Comparison of ENCODE assay signal across 1 cellular context in the genomic region with DNA sequence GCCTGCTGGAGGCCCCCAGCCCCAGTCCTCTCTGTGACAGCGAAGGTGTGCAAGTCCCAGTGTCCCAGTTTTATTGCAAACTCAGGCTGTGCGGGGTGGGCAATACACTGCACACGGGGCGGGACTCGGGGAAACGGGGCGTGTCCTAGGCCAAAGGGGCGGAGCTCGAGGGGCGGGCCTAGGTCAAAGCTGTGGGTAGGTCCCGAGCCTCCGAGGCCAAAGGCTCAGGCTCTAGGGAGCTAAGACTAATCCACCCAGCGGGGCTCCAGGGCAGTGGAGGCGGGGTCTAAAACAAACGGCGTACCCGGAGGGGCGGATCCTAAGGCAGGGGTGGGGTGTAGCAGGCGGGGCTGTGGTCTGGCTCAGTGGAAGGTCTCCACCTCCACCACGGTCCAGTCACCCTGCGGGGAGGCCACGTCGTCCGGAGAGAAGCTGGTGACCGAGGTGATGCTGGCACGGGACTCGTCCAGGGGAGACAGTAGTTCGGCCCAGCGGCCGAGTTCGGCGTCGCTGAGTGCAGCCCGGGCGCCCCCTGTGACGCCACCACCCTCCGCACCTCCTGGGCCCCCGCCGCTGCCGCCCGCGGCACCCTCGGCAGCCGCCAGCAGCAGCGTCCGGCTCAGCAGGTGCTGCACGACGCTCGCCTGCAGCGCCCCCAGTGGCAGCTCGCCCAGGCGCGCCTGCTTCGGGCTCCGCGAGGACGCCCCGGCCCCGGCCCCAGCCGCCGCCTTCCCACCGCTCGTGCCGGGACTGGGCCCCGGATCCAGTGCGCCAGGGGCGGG.
TF ChIP-seq lines count a peak whose summit lies in the region.

No MANE protein-coding gene starts in this region.

TF ChIP-seq in K562, 482 proteins besides CTCF, POLR2A, EP300 and RAD21 (continued from another document and continues in another):
- TF ChIP-seq, protein P1, sequence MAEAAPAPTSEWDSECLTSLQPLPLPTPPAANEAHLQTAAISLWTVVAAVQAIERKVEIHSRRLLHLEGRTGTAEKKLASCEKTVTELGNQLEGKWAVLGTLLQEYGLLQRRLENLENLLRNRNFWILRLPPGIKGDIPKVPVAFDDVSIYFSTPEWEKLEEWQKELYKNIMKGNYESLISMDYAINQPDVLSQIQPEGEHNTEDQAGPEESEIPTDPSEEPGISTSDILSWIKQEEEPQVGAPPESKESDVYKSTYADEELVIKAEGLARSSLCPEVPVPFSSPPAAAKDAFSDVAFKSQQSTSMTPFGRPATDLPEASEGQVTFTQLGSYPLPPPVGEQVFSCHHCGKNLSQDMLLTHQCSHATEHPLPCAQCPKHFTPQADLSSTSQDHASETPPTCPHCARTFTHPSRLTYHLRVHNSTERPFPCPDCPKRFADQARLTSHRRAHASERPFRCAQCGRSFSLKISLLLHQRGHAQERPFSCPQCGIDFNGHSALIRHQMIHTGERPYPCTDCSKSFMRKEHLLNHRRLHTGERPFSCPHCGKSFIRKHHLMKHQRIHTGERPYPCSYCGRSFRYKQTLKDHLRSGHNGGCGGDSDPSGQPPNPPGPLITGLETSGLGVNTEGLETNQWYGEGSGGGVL (CRISPR knock-in tag; IDR thresholded peaks at IDR 0.05) = no peak
- TF ChIP-seq ZNF436 (CRISPR knock-in tag; IDR thresholded peaks at IDR 0.05) (no peak), NKRF (IDR thresholded peaks at IDR 0.05; ENCODE audit: borderline replicate concordance) (no peak), SAFB2 (IDR thresholded peaks at IDR 0.05; ENCODE audit: borderline replicate concordance, low read depth, low read length, severe bottlenecking) (no peak), ATF3 (IDR thresholded peaks at IDR 0.05) (no peak), ATF3 (CRISPR knock-in tag; conservative IDR thresholded peaks at IDR 0.05) (0 out of 2 replicates have a peak, but pooled peaks have one; percentile 31), SFPQ (IDR thresholded peaks at IDR 0.05; ENCODE audit: low read depth, low read length) (no peak), FOXP1 (CRISPR knock-in tag; IDR thresholded peaks at IDR 0.05) (no peak), RFX7 (CRISPR knock-in tag; IDR thresholded peaks at IDR 0.05) (no peak), CSDE1 (IDR thresholded peaks at IDR 0.05) (no peak), SOX6 (IDR thresholded peaks at IDR 0.05) (no peak; the same call in 1 of the 2 replicates), RUNX1 (IDR thresholded peaks at IDR 0.05; ENCODE audit: low read depth) (no peak), SMARCE1 (IDR thresholded peaks at IDR 0.05) (no peak), SMAD4 (CRISPR knock-in tag; conservative IDR thresholded peaks at IDR 0.05) (peak; percentile 67; the same call in 1 of the 2 replicates), ZNF347 (CRISPR knock-in tag; IDR thresholded peaks at IDR 0.05; ENCODE audit: low read depth) (no peak), RCOR1 (IDR thresholded peaks at IDR 0.05; ENCODE audit: borderline replicate concordance in 1 of 2, low read depth in 2 of 2, low read length in 2 of 2) (0 out of 4 replicates have a peak, but pooled peaks of 1 of the 2 experiments have one; percentile 19), ZNF764 (CRISPR knock-in tag; IDR thresholded peaks at IDR 0.05; ENCODE audit: low read depth) (no peak), ZC3H8 (IDR thresholded peaks at IDR 0.05) (no peak), ZFX (CRISPR knock-in tag; IDR thresholded peaks at IDR 0.05) (peak; percentile 72), BRF1 (IDR thresholded peaks at IDR 0.05; ENCODE audit: borderline replicate concordance, extremely low read depth, insufficient read length) (no peak), ZNF175 (CRISPR knock-in tag; IDR thresholded peaks at IDR 0.05; ENCODE audit: low read depth) (no peak), SIN3B (IDR thresholded peaks at IDR 0.05; ENCODE audit: low read depth) (peak; percentile 77; the same call in 1 of the 2 replicates), ZNF561 (CRISPR knock-in tag; conservative IDR thresholded peaks at IDR 0.05) (no peak), BMI1 (IDR thresholded peaks at IDR 0.05; ENCODE audit: low read length) (no peak), HEY1 (CRISPR knock-in tag; IDR thresholded peaks at IDR 0.05; ENCODE audit: borderline replicate concordance) (no peak), NCOA1 (IDR thresholded peaks at IDR 0.05; ENCODE audit: low read depth) (no peak), WHSC1 (IDR thresholded peaks at IDR 0.05; ENCODE audit: low read length) (no peak), PPARD (CRISPR knock-in tag; IDR thresholded peaks at IDR 0.05) (no peak), FOXK1 (CRISPR knock-in tag; IDR thresholded peaks at IDR 0.05; ENCODE audit: borderline replicate concordance) (no peak), STAT5A (IDR thresholded peaks at IDR 0.05; ENCODE audit: borderline replicate concordance, low read length) (no peak), ATF6 (CRISPR knock-in tag; IDR thresholded peaks at IDR 0.05) (no peak), SIN3A (IDR thresholded peaks at IDR 0.05; ENCODE audit: borderline replicate concordance in 2 of 2, control insufficient read depth in 1 of 2, low read depth in 2 of 2, low read length in 2 of 2) (peak; percentile 17 to 69; a peak in 2 of 4 replicates), ZNF277 (CRISPR knock-in tag; IDR thresholded peaks at IDR 0.05; ENCODE audit: borderline replicate concordance) (no peak), GABPB2 (CRISPR knock-in tag; conservative IDR thresholded peaks at IDR 0.05) (no peak), TFE3 (CRISPR knock-in tag; IDR thresholded peaks at IDR 0.05) (no peak)
- TF ChIP-seq, protein P2, sequence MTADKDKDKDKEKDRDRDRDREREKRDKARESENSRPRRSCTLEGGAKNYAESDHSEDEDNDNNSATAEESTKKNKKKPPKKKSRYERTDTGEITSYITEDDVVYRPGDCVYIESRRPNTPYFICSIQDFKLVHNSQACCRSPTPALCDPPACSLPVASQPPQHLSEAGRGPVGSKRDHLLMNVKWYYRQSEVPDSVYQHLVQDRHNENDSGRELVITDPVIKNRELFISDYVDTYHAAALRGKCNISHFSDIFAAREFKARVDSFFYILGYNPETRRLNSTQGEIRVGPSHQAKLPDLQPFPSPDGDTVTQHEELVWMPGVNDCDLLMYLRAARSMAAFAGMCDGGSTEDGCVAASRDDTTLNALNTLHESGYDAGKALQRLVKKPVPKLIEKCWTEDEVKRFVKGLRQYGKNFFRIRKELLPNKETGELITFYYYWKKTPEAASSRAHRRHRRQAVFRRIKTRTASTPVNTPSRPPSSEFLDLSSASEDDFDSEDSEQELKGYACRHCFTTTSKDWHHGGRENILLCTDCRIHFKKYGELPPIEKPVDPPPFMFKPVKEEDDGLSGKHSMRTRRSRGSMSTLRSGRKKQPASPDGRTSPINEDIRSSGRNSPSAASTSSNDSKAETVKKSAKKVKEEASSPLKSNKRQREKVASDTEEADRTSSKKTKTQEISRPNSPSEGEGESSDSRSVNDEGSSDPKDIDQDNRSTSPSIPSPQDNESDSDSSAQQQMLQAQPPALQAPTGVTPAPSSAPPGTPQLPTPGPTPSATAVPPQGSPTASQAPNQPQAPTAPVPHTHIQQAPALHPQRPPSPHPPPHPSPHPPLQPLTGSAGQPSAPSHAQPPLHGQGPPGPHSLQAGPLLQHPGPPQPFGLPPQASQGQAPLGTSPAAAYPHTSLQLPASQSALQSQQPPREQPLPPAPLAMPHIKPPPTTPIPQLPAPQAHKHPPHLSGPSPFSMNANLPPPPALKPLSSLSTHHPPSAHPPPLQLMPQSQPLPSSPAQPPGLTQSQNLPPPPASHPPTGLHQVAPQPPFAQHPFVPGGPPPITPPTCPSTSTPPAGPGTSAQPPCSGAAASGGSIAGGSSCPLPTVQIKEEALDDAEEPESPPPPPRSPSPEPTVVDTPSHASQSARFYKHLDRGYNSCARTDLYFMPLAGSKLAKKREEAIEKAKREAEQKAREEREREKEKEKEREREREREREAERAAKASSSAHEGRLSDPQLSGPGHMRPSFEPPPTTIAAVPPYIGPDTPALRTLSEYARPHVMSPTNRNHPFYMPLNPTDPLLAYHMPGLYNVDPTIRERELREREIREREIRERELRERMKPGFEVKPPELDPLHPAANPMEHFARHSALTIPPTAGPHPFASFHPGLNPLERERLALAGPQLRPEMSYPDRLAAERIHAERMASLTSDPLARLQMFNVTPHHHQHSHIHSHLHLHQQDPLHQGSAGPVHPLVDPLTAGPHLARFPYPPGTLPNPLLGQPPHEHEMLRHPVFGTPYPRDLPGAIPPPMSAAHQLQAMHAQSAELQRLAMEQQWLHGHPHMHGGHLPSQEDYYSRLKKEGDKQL (CRISPR knock-in tag; IDR thresholded peaks at IDR 0.05; ENCODE audit: borderline replicate concordance) = no peak
- TF ChIP-seq, protein P3, sequence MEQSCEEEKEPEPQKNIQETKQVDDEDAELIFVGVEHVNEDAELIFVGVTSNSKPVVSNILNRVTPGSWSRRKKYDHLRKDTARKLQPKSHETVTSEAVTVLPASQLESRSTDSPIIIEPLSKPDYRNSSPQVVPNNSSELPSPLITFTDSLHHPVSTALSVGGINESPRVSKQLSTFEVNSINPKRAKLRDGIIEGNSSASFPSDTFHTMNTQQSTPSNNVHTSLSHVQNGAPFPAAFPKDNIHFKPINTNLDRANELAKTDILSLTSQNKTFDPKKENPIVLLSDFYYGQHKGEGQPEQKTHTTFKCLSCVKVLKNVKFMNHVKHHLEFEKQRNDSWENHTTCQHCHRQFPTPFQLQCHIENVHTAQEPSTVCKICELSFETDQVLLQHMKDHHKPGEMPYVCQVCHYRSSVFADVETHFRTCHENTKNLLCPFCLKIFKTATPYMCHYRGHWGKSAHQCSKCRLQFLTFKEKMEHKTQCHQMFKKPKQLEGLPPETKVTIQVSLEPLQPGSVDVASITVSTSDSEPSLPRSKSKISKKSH (CRISPR knock-in tag; IDR thresholded peaks at IDR 0.05) = no peak
